Comparison of ENCODE assay signal across 2 cellular contexts in the genomic region with DNA sequence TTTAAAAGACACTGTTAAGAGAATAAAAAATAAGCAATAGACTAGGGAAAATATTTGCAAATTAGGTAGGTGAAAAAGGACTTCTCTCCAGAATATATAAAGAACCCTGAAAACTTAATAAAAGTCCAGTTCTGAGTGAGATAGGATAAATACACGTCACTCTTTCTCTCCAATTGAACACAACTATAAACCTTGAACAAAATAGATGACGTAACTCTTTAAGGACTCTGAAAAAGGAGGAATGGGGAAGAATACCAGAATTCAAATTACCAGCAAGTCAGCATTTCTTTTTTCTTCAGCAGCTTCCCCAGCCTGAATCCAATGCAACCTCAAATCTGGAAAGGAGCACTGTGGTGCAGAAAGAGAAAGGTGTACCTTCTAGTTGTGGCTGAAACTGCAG.
TF ChIP-seq lines count a peak whose summit lies in the region.

No MANE protein-coding gene starts in this region.

TF ChIP-seq in GM23338, 12 proteins besides CTCF, POLR2A, EP300 and RAD21 (continued from another document):
- TF ChIP-seq, protein P1, sequence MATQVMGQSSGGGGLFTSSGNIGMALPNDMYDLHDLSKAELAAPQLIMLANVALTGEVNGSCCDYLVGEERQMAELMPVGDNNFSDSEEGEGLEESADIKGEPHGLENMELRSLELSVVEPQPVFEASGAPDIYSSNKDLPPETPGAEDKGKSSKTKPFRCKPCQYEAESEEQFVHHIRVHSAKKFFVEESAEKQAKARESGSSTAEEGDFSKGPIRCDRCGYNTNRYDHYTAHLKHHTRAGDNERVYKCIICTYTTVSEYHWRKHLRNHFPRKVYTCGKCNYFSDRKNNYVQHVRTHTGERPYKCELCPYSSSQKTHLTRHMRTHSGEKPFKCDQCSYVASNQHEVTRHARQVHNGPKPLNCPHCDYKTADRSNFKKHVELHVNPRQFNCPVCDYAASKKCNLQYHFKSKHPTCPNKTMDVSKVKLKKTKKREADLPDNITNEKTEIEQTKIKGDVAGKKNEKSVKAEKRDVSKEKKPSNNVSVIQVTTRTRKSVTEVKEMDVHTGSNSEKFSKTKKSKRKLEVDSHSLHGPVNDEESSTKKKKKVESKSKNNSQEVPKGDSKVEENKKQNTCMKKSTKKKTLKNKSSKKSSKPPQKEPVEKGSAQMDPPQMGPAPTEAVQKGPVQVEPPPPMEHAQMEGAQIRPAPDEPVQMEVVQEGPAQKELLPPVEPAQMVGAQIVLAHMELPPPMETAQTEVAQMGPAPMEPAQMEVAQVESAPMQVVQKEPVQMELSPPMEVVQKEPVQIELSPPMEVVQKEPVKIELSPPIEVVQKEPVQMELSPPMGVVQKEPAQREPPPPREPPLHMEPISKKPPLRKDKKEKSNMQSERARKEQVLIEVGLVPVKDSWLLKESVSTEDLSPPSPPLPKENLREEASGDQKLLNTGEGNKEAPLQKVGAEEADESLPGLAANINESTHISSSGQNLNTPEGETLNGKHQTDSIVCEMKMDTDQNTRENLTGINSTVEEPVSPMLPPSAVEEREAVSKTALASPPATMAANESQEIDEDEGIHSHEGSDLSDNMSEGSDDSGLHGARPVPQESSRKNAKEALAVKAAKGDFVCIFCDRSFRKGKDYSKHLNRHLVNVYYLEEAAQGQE (IDR thresholded peaks at IDR 0.05; ENCODE audit: unreplicated experiment): no peak
- TF ChIP-seq EZH2phosphoT487 (IDR thresholded peaks at IDR 0.05; ENCODE audit: unreplicated experiment): no peak
- TF ChIP-seq JUNB (IDR thresholded peaks at IDR 0.05; ENCODE audit: unreplicated experiment): no peak
- no peak for TF ChIP-seq POLR2AphosphoS5 (IDR thresholded peaks at IDR 0.05; ENCODE audit: low read depth)
- TF ChIP-seq CREB1 (CRISPR knock-in tag; IDR thresholded peaks at IDR 0.05; ENCODE audit: low read depth): no peak
- TF ChIP-seq, protein P2, sequence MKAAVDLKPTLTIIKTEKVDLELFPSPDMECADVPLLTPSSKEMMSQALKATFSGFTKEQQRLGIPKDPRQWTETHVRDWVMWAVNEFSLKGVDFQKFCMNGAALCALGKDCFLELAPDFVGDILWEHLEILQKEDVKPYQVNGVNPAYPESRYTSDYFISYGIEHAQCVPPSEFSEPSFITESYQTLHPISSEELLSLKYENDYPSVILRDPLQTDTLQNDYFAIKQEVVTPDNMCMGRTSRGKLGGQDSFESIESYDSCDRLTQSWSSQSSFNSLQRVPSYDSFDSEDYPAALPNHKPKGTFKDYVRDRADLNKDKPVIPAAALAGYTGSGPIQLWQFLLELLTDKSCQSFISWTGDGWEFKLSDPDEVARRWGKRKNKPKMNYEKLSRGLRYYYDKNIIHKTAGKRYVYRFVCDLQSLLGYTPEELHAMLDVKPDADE (IDR thresholded peaks at IDR 0.05): no peak
- TF ChIP-seq, protein P3, sequence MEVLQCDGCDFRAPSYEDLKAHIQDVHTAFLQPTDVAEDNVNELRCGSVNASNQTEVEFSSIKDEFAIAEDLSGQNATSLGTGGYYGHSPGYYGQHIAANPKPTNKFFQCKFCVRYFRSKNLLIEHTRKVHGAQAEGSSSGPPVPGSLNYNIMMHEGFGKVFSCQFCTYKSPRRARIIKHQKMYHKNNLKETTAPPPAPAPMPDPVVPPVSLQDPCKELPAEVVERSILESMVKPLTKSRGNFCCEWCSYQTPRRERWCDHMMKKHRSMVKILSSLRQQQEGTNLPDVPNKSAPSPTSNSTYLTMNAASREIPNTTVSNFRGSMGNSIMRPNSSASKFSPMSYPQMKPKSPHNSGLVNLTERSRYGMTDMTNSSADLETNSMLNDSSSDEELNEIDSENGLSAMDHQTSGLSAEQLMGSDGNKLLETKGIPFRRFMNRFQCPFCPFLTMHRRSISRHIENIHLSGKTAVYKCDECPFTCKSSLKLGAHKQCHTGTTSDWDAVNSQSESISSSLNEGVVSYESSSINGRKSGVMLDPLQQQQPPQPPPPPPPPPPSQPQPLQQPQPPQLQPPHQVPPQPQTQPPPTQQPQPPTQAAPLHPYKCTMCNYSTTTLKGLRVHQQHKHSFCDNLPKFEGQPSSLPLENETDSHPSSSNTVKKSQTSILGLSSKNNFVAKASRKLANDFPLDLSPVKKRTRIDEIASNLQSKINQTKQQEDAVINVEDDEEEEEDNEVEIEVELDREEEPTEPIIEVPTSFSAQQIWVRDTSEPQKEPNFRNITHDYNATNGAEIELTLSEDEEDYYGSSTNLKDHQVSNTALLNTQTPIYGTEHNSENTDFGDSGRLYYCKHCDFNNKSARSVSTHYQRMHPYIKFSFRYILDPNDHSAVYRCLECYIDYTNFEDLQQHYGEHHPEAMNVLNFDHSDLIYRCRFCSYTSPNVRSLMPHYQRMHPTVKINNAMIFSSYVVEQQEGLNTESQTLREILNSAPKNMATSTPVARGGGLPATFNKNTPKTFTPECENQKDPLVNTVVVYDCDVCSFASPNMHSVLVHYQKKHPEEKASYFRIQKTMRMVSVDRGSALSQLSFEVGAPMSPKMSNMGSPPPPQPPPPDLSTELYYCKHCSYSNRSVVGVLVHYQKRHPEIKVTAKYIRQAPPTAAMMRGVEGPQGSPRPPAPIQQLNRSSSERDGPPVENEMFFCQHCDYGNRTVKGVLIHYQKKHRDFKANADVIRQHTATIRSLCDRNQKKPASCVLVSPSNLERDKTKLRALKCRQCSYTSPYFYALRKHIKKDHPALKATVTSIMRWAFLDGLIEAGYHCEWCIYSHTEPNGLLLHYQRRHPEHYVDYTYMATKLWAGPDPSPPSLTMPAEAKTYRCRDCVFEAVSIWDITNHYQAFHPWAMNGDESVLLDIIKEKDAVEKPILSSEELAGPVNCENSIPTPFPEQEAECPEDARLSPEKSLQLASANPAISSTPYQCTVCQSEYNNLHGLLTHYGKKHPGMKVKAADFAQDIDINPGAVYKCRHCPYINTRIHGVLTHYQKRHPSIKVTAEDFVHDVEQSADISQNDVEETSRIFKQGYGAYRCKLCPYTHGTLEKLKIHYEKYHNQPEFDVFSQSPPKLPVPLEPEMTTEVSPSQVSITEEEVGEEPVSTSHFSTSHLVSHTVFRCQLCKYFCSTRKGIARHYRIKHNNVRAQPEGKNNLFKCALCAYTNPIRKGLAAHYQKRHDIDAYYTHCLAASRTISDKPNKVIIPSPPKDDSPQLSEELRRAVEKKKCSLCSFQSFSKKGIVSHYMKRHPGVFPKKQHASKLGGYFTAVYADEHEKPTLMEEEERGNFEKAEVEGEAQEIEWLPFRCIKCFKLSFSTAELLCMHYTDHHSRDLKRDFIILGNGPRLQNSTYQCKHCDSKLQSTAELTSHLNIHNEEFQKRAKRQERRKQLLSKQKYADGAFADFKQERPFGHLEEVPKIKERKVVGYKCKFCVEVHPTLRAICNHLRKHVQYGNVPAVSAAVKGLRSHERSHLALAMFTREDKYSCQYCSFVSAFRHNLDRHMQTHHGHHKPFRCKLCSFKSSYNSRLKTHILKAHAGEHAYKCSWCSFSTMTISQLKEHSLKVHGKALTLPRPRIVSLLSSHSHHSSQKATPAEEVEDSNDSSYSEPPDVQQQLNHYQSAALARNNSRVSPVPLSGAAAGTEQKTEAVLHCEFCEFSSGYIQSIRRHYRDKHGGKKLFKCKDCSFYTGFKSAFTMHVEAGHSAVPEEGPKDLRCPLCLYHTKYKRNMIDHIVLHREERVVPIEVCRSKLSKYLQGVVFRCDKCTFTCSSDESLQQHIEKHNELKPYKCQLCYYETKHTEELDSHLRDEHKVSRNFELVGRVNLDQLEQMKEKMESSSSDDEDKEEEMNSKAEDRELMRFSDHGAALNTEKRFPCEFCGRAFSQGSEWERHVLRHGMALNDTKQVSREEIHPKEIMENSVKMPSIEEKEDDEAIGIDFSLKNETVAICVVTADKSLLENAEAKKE (CRISPR knock-in tag; IDR thresholded peaks at IDR 0.05): no peak
- TF ChIP-seq STAT1 (IDR thresholded peaks at IDR 0.05; ENCODE audit: unreplicated experiment): no peak

TF ChIP-seq in H1, 55 proteins besides CTCF, POLR2A, EP300 and RAD21 (continued from another document):
- TF ChIP-seq BCL11A (IDR thresholded peaks at IDR 0.05; ENCODE audit: low read depth in 2 of 2, low read length in 2 of 2) (no peak), POLR2AphosphoS5 (IDR thresholded peaks at IDR 0.05; ENCODE audit: low read depth, low read length) (no peak), KDM5A (IDR thresholded peaks at IDR 0.05; ENCODE audit: low read length) (no peak), NRF1 (IDR thresholded peaks at IDR 0.05; ENCODE audit: low read depth, low read length) (no peak), KDM4A (IDR thresholded peaks at IDR 0.05; ENCODE audit: low read depth, low read length, severe bottlenecking) (no peak), CHD1 (IDR thresholded peaks at IDR 0.05; ENCODE audit: low read depth, low read length) (no peak), SIRT6 (IDR thresholded peaks at IDR 0.05; ENCODE audit: low read length) (no peak), EZH2 (IDR thresholded peaks at IDR 0.05; ENCODE audit: low read depth, low read length, severe bottlenecking) (no peak), TAF7 (optimal IDR thresholded peaks at IDR 0.05; ENCODE audit: borderline replicate concordance, low read depth, low read length) (no peak), GTF2F1 (IDR thresholded peaks at IDR 0.05; ENCODE audit: borderline replicate concordance, low read depth, low read length) (no peak), CBX8 (IDR thresholded peaks at IDR 0.05; ENCODE audit: borderline replicate concordance, low read depth, low read length) (no peak), SUZ12 (IDR thresholded peaks at IDR 0.05; ENCODE audit: low read length) (no peak), SIX5 (IDR thresholded peaks at IDR 0.05; ENCODE audit: low read depth, low read length) (no peak)
- TF ChIP-seq, protein P4, sequence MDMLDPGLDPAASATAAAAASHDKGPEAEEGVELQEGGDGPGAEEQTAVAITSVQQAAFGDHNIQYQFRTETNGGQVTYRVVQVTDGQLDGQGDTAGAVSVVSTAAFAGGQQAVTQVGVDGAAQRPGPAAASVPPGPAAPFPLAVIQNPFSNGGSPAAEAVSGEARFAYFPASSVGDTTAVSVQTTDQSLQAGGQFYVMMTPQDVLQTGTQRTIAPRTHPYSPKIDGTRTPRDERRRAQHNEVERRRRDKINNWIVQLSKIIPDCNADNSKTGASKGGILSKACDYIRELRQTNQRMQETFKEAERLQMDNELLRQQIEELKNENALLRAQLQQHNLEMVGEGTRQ (IDR thresholded peaks at IDR 0.05; ENCODE audit: low read length): no peak
- TF ChIP-seq, protein P5, sequence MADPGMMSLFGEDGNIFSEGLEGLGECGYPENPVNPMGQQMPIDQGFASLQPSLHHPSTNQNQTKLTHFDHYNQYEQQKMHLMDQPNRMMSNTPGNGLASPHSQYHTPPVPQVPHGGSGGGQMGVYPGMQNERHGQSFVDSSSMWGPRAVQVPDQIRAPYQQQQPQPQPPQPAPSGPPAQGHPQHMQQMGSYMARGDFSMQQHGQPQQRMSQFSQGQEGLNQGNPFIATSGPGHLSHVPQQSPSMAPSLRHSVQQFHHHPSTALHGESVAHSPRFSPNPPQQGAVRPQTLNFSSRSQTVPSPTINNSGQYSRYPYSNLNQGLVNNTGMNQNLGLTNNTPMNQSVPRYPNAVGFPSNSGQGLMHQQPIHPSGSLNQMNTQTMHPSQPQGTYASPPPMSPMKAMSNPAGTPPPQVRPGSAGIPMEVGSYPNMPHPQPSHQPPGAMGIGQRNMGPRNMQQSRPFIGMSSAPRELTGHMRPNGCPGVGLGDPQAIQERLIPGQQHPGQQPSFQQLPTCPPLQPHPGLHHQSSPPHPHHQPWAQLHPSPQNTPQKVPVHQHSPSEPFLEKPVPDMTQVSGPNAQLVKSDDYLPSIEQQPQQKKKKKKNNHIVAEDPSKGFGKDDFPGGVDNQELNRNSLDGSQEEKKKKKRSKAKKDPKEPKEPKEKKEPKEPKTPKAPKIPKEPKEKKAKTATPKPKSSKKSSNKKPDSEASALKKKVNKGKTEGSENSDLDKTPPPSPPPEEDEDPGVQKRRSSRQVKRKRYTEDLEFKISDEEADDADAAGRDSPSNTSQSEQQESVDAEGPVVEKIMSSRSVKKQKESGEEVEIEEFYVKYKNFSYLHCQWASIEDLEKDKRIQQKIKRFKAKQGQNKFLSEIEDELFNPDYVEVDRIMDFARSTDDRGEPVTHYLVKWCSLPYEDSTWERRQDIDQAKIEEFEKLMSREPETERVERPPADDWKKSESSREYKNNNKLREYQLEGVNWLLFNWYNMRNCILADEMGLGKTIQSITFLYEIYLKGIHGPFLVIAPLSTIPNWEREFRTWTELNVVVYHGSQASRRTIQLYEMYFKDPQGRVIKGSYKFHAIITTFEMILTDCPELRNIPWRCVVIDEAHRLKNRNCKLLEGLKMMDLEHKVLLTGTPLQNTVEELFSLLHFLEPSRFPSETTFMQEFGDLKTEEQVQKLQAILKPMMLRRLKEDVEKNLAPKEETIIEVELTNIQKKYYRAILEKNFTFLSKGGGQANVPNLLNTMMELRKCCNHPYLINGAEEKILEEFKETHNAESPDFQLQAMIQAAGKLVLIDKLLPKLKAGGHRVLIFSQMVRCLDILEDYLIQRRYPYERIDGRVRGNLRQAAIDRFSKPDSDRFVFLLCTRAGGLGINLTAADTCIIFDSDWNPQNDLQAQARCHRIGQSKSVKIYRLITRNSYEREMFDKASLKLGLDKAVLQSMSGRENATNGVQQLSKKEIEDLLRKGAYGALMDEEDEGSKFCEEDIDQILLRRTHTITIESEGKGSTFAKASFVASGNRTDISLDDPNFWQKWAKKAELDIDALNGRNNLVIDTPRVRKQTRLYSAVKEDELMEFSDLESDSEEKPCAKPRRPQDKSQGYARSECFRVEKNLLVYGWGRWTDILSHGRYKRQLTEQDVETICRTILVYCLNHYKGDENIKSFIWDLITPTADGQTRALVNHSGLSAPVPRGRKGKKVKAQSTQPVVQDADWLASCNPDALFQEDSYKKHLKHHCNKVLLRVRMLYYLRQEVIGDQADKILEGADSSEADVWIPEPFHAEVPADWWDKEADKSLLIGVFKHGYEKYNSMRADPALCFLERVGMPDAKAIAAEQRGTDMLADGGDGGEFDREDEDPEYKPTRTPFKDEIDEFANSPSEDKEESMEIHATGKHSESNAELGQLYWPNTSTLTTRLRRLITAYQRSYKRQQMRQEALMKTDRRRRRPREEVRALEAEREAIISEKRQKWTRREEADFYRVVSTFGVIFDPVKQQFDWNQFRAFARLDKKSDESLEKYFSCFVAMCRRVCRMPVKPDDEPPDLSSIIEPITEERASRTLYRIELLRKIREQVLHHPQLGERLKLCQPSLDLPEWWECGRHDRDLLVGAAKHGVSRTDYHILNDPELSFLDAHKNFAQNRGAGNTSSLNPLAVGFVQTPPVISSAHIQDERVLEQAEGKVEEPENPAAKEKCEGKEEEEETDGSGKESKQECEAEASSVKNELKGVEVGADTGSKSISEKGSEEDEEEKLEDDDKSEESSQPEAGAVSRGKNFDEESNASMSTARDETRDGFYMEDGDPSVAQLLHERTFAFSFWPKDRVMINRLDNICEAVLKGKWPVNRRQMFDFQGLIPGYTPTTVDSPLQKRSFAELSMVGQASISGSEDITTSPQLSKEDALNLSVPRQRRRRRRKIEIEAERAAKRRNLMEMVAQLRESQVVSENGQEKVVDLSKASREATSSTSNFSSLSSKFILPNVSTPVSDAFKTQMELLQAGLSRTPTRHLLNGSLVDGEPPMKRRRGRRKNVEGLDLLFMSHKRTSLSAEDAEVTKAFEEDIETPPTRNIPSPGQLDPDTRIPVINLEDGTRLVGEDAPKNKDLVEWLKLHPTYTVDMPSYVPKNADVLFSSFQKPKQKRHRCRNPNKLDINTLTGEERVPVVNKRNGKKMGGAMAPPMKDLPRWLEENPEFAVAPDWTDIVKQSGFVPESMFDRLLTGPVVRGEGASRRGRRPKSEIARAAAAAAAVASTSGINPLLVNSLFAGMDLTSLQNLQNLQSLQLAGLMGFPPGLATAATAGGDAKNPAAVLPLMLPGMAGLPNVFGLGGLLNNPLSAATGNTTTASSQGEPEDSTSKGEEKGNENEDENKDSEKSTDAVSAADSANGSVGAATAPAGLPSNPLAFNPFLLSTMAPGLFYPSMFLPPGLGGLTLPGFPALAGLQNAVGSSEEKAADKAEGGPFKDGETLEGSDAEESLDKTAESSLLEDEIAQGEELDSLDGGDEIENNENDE (IDR thresholded peaks at IDR 0.05; ENCODE audit: insufficient replicate concordance, low read length): no peak
- TF ChIP-seq, protein P6, sequence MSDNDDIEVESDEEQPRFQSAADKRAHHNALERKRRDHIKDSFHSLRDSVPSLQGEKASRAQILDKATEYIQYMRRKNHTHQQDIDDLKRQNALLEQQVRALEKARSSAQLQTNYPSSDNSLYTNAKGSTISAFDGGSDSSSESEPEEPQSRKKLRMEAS (IDR thresholded peaks at IDR 0.05): no peak
